In genomic region chr1:159977364-159978106, GRCh38 we compare ENCODE assay signal across 29 cellular contexts. TPM values are rescaled to one million over a fixed set of nuclear protein-coding genes. Genes with fewer than 3 reads are reported as not detected.
"Had no signal": no experiment of that assay in that cellular context is flagged by ENCODE, and none has a peak within 500 bp of the region (broad histone marks: within the 10 kb centered on the region; RNA-seq: fewer than 3 reads in every experiment).

No MANE protein-coding gene starts in this region.

- H3K4me1 Mint-ChIP-seq: memory B cell, natural killer cell, neural crest cell had no signal

- H3K36me3 ChIP-seq: gastrocnemius medialis, heart right ventricle, left ventricle myocardium inferior, lower lobe of right lung, prostate gland, right lobe of liver, spleen, tibial artery, upper lobe of left lung, uterus had no signal

- H3K4me3 ChIP-seq: gastrocnemius medialis, heart right ventricle, left ventricle myocardium inferior, lower lobe of right lung, prostate gland, right lobe of liver, spleen, tibial artery, upper lobe of left lung, uterus had no signal

- H3K27ac Mint-ChIP-seq: memory B cell, mesothelial cell of epicardium, natural killer cell had no signal

- ATAC-seq: gastrocnemius medialis, heart right ventricle, lower lobe of right lung, natural killer cell, right lobe of liver had no signal

- H3K36me3 Mint-ChIP-seq: memory B cell, mesothelial cell of epicardium, natural killer cell had no signal

- DNase-seq: cerebellar nuclear complex; dermis blood vessel endothelial cell; effector CD4-positive, alpha-beta T cell; gastrocnemius medialis; heart right ventricle; hypothalamus; left ventricle myocardium inferior; lower lobe of right lung; natural killer cell; nucleus accumbens; right lobe of liver; spleen; stimulated activated CD4-positive, alpha-beta T cell treated with anti-CD3 and anti-CD28 coated beads, Interleukin-15, amount 100 ng/mL, for 24 hours; stimulated activated CD4-positive, alpha-beta T cell treated with anti-CD3 and anti-CD28 coated beads, Interleukin-1b, Interleukin-23, amount 100 ng/mL, for 48 hours; stimulated activated CD4-positive, alpha-beta T cell treated with anti-CD3 and anti-CD28 coated beads, Interleukin-4, amount 100 ng/mL, for 4 hours; stimulated activated naive CD4-positive, alpha-beta T cell treated with Interleukin-2 at 50 U/mL for 16 hours; tibial artery; upper lobe of left lung; uterus had no signal

- H3K27me3 ChIP-seq: right lobe of liver, upper lobe of left lung, uterus had no signal

- H3K9me3 Mint-ChIP-seq: memory B cell, mesothelial cell of epicardium, natural killer cell had no signal

- H3K9me3 ChIP-seq: gastrocnemius medialis, heart right ventricle, left ventricle myocardium inferior, lower lobe of right lung, prostate gland, right lobe of liver, spleen, tibial artery, upper lobe of left lung, uterus had no signal

- H3K27ac ChIP-seq: gastrocnemius medialis, heart right ventricle, left ventricle myocardium inferior, lower lobe of right lung, parathyroid adenoma, prostate gland, right lobe of liver, spleen, tibial artery, upper lobe of left lung, uterus had no signal

- H3K4me3 Mint-ChIP-seq: memory B cell, mesothelial cell of epicardium, natural killer cell, neural crest cell had no signal

- H3K4me1 ChIP-seq: gastrocnemius medialis, heart right ventricle, left ventricle myocardium inferior, lower lobe of right lung, parathyroid adenoma, prostate gland, spleen, tibial artery, upper lobe of left lung, uterus had no signal

RNA-seq across cellular contexts. Expression of gene SLAMF9, which starts 23.5 kb away (rescaled TPM):
- total RNA-seq: dermis blood vessel endothelial cell, fibroblast of lung, gastrocnemius medialis, heart right ventricle, left ventricle myocardium inferior, lower lobe of right lung, mesothelial cell of epicardium, mucosa of gallbladder, myocyte, natural killer cell, neural crest cell, prostate gland, renal cortical epithelial cell, temporal lobe, uterus had no signal

RNA-seq across cellular contexts. Expression of gene IGSF9, which starts 32.1 kb away (rescaled TPM):
- total RNA-seq: dermis blood vessel endothelial cell, natural killer cell, renal cortical epithelial cell had no signal
